ENCODE assay signal across 15 cellular contexts in genomic region chr4:109614015-109614414, GRCh38. TPM values are rescaled to one million over a fixed set of nuclear protein-coding genes. Genes with fewer than 3 reads are reported as not detected.
A peak's percentile ranks its signal among the peaks of the same experiment; 100 is the strongest.
DNase-seq lines count a peak whose midpoint lies in the region; ATAC-seq, FAIRE-seq and TF ChIP-seq lines count a peak whose summit lies in the region.
"Had no signal": no experiment of that assay in that cellular context is flagged by ENCODE, and none has a peak within 500 bp of the region (broad histone marks: within the 10 kb centered on the region; RNA-seq: fewer than 3 reads in every experiment).

No MANE protein-coding gene starts in this region.

- no peaks in the 10 kb centered on the region for H3K27me3 ChIP-seq in BLaER1
- H3K27me3 ChIP-seq in DOHH2 (ENCODE audit: control insufficient read depth, low read length) = no peaks in the 10 kb centered on the region
- H3K27me3 ChIP-seq in HepG2 (ENCODE audit: control insufficient read depth in 1 of 2, insufficient read depth in 2 of 2, low read length in 2 of 2) = no peaks in the 10 kb centered on the region
- H3K27me3 ChIP-seq in small intestine (ENCODE audit: control insufficient read depth in 2 of 2, insufficient read depth in 2 of 2, low read length in 2 of 2) = no peaks in the 10 kb centered on the region
- H3K27me3 ChIP-seq: BE2C had no signal

- BruUV-seq in HepG2 (replicated peaks; lab: Mats Ljungman, UMichigan) = no TSS peak

- H3K9me2 ChIP-seq in DOHH2 (replicated peaks; ENCODE audit: control insufficient read depth, low read length) = no peaks in the 10 kb centered on the region

- peak; percentile 8 for FAIRE-seq in HepG2 (lab: Jason Lieb, UNC)
- no peak for FAIRE-seq in small intestine (lab: Jason Lieb, UNC)
- FAIRE-seq in GM12891 (lab: Jason Lieb, UNC) = no peak
- FAIRE-seq: GM12878, H54, K562 had no signal

- no peak overlapping the region for H3K4me3 ChIP-seq in BLaER1
- H3K4me3 ChIP-seq in DOHH2 (ENCODE audit: low read length) = no peak overlapping the region
- no peak overlapping the region for H3K4me3 ChIP-seq in HepG2 (replicated peaks in 1 of 3; ENCODE audit: insufficient read depth in 1 of 3, low read depth in 2 of 3, low read length in 3 of 3)
- H3K4me3 ChIP-seq in small intestine (ENCODE audit: low read depth in 1 of 2, low read length in 2 of 2) = no peak overlapping the region
- H3K4me3 ChIP-seq: GM12878, GM23248, K562 had no signal

- H3K4me1 ChIP-seq in BLaER1 (peaks cover 17% of the 10 kb centered on the region), DOHH2 (ENCODE audit: control insufficient read depth, low read length) (peaks cover 56% of the 10 kb centered on the region), HepG2 (ENCODE audit: insufficient read depth, low read length) (peaks cover 35% of the 10 kb centered on the region), small intestine (ENCODE audit: control insufficient read depth in 2 of 2, insufficient read depth in 1 of 2, low read depth in 1 of 2, low read length in 1 of 2) (peaks cover 0 to 3% of the 10 kb centered on the region in 2 donors)
- H3K4me1 ChIP-seq: BE2C had no signal

- no peak for TF ChIP-seq CTCF in DOHH2 (IDR thresholded peaks at IDR 0.05; ENCODE audit: low read depth, low read length, poor library complexity, severe bottlenecking)
- no peak for TF ChIP-seq CTCF in HepG2 (CRISPR knock-in tag; IDR thresholded peaks at IDR 0.05)
- TF ChIP-seq CTCF in endothelial cell (IDR thresholded peaks at IDR 0.05; ENCODE audit: unreplicated experiment) = no peak

- CTCF ChIA-PET in HepG2 (lab: Yijun Ruan, JAX; ENCODE audit: low intra/inter-chr PET ratio, low total read pairs) = no interaction called here

- H3F3A ChIP-seq in DOHH2 (ENCODE audit: control insufficient read depth, insufficient read depth) = no peaks in the 10 kb centered on the region; the same call in 1 of the 2 replicates

- H3K4me1 Mint-ChIP-seq in endothelial cell (ENCODE audit: unreplicated experiment) = no peaks in the 10 kb centered on the region

- H3K4me2 ChIP-seq in BLaER1 (peak overlapping the region; percentile 61), DOHH2 (ENCODE audit: low read length) (peak overlapping the region; percentile 27; the same call in 1 of the 2 replicates), HepG2 (ENCODE audit: low read depth, low read length) (peak overlapping the region; percentile 20)

- ATAC-seq in HepG2 = peak; percentile 64
- ATAC-seq: GM12878, K562 had no signal

- intact Hi-C loops in HepG2 (cut with micrococcal nuclease; ENCODE audit: unreplicated experiment) (no loop called here), posterior cingulate gyrus (cut with DNase I) (no loop called here)

- no peak overlapping the region for H2AFZ ChIP-seq in HepG2 (ENCODE audit: low read length)
- H2AFZ ChIP-seq: GM23248 had no signal

- H3K27me3 Mint-ChIP-seq in endothelial cell (ENCODE audit: unreplicated experiment) = peaks cover 2% of the 10 kb centered on the region

- in situ Hi-C loops in HepG2 (cut with HindIII; ENCODE audit: extremely low pct_ligation_motif_present, low pct_unique_long_range_greater_than_20kb) = no loop called here

- H3K27ac ChIP-seq in BLaER1 = no peak overlapping the region
- H3K27ac ChIP-seq in DOHH2 (ENCODE audit: low read depth, low read length) = no peak overlapping the region
- no peak overlapping the region for H3K27ac ChIP-seq in HepG2 (ENCODE audit: extremely low read length, insufficient read depth, low read length)
- no peak overlapping the region for H3K27ac ChIP-seq in small intestine (ENCODE audit: low read depth in 1 of 2, low read length in 1 of 2)
- H3K27ac ChIP-seq: GM23248, HL-60 had no signal

- TF ChIP-seq RAD21 in HepG2 (CRISPR knock-in tag; IDR thresholded peaks at IDR 0.05) = no peak

- H3K36me3 Mint-ChIP-seq in endothelial cell (ENCODE audit: low read depth, unreplicated experiment) = peaks cover 4% of the 10 kb centered on the region

- H4K20me1 ChIP-seq in BLaER1 (no peaks in the 10 kb centered on the region), DOHH2 (ENCODE audit: control insufficient read depth, insufficient read depth, low read depth, low read length) (peaks cover 5% of the 10 kb centered on the region; the same call in 1 of the 2 replicates), HepG2 (ENCODE audit: insufficient read depth, low read length) (no peaks in the 10 kb centered on the region)

- no peaks in the 10 kb centered on the region for H3K9me3 Mint-ChIP-seq in endothelial cell (ENCODE audit: unreplicated experiment)

- H3K27ac Mint-ChIP-seq in endothelial cell (ENCODE audit: unreplicated experiment) = no peak overlapping the region

- no peak overlapping the region for H3K4me3 Mint-ChIP-seq in endothelial cell (ENCODE audit: unreplicated experiment)

- H3K79me2 ChIP-seq in DOHH2 (ENCODE audit: control insufficient read depth, low read length) = peaks cover 89% of the 10 kb centered on the region
- no peaks in the 10 kb centered on the region for H3K79me2 ChIP-seq in HepG2 (ENCODE audit: insufficient read depth, low read length)

- DNase-seq in HepG2 (ENCODE audit: low spot score) (peak; percentile 20), small intestine (peak; percentile 44), GM12891 (ENCODE audit: insufficient read length, low spot score) (no peak), endothelial cell (ENCODE audit: low spot score) (no peak), posterior cingulate gyrus (no peak)
- DNase-seq: ACHN, BE2C, DMS53, GM23248 had no signal

- TF ChIP-seq EP300 in HepG2 (IDR thresholded peaks at IDR 0.05; ENCODE audit: low read depth in 2 of 2, low read length in 2 of 2) = peak in 1 of 2 experiments; percentile 21; a peak in 1 of 4 replicates
- no peak for TF ChIP-seq EP300 in HepG2 (CRISPR knock-in tag; IDR thresholded peaks at IDR 0.05; ENCODE audit: borderline replicate concordance)

- H3K36me3 ChIP-seq in BLaER1 (peaks cover 12% of the 10 kb centered on the region; the same call in 1 of the 2 replicates), DOHH2 (ENCODE audit: control insufficient read depth, low read length) (peaks cover 15% of the 10 kb centered on the region), HepG2 (replicated peaks in 1 of 2; ENCODE audit: control insufficient read depth in 1 of 2, insufficient read depth in 2 of 2, low read length in 2 of 2) (no peaks in the 10 kb centered on the region), small intestine (ENCODE audit: control insufficient read depth in 2 of 2, insufficient read depth in 2 of 2, low read length in 2 of 2) (no peaks in the 10 kb centered on the region)
- H3K36me3 ChIP-seq: BE2C had no signal

- POLR2A ChIA-PET in HepG2 (lab: Yijun Ruan, JAX) = no interaction called here

- H3K9me3 ChIP-seq in BLaER1 = peaks cover 31% of the 10 kb centered on the region
- H3K9me3 ChIP-seq in DOHH2 (ENCODE audit: control insufficient read depth, insufficient read depth, low read length) = peaks cover 11% of the 10 kb centered on the region
- no peaks in the 10 kb centered on the region for H3K9me3 ChIP-seq in HepG2 (ENCODE audit: low read length)
- H3K9me3 ChIP-seq in small intestine (ENCODE audit: control insufficient read depth, low read depth) = no peaks in the 10 kb centered on the region
- H3K9me3 ChIP-seq: BE2C had no signal

- H3K9ac ChIP-seq in BLaER1 = no peak overlapping the region
- H3K9ac ChIP-seq in HepG2 (ENCODE audit: insufficient read depth, low read depth, low read length) = no peak overlapping the region
- H3K9ac ChIP-seq: GM23248 had no signal

- WGBS in HepG2 (ENCODE audit: low lambda C conversion rate) = 7% methylated on average over 1 of the region's 1 CpG
- 39 to 68% (median 43%) methylated on average over 1 of the region's 1 CpG for WGBS in small intestine, 3 donors

- TF ChIP-seq POLR2A in HepG2 (IDR thresholded peaks at IDR 0.05; ENCODE audit: insufficient read depth in 1 of 2, low read depth in 2 of 2, low read length in 2 of 2) = no peak
- TF ChIP-seq POLR2A in GM12891 (IDR thresholded peaks at IDR 0.05; ENCODE audit: low read depth, low read length) = no peak

TF ChIP-seq in HepG2, 621 proteins besides CTCF, POLR2A, EP300 and RAD21 (continues in another document):
- no peak for TF ChIP-seq ELF3 (CRISPR knock-in tag; IDR thresholded peaks at IDR 0.05)
- no peak for TF ChIP-seq ZFY (CRISPR knock-in tag; IDR thresholded peaks at IDR 0.05)
- TF ChIP-seq NCOR1 (IDR thresholded peaks at IDR 0.05; ENCODE audit: borderline replicate concordance, low read length) = peak; percentile 74; the same call in 1 of the 2 replicates

TF ChIP-seq in GM12891, 5 proteins besides CTCF, POLR2A, EP300 and RAD21:
- TF ChIP-seq SPI1 (IDR thresholded peaks at IDR 0.05; ENCODE audit: low read depth, low read length) (no peak), POU2F2 (IDR thresholded peaks at IDR 0.05; ENCODE audit: low read depth, low read length) (no peak), POLR2AphosphoS5 (IDR thresholded peaks at IDR 0.05; ENCODE audit: low read depth, low read length) (no peak), TAF1 (IDR thresholded peaks at IDR 0.05; ENCODE audit: low read depth, low read length) (no peak)

RNA-seq across cellular contexts. Expression of gene MCUB, which starts 54.0 kb away (rescaled TPM):
- 0.95 and 1.4 TPM in 2 replicates for total RNA-seq in HepG2 (2016; rRNA removed; fragmentation: Illumina TruSeq; extraction: Trizol)
- total RNA-seq in HepG2 (2016; cell fraction: cytosol; rRNA removed; fragmentation: Illumina TruSeq; extraction: Trizol; ENCODE audit: low read depth) = 0.91 and 1.7 TPM in 2 replicates
- total RNA-seq in HepG2 (2016; cell fraction: insoluble cytoplasmic fraction; rRNA removed; fragmentation: Illumina TruSeq; extraction: Trizol) = 0.58 and 0.73 TPM in 2 replicates
- total RNA-seq in HepG2 (2016; cell fraction: membrane; rRNA removed; fragmentation: Illumina TruSeq; extraction: Trizol) = 1.9 and 2.2 TPM in 2 replicates
- 1.3 and 2.3 TPM in 2 replicates for total RNA-seq in HepG2 (2016; cell fraction: nucleus; rRNA removed; fragmentation: Illumina TruSeq; extraction: Trizol)
- polyA plus RNA-seq in HepG2 (2011; rRNA removed) = 1.7 and 2.2 TPM in 2 replicates
- 1.6 and 2.5 TPM in 2 replicates for polyA plus RNA-seq in HepG2 (2011; cell fraction: cytosol; rRNA removed)
- 2.4 and 2.7 TPM in 2 replicates for polyA plus RNA-seq in HepG2 (2011; cell fraction: nucleus; rRNA removed)
- polyA plus RNA-seq in HepG2 (2012) = 0.73 and 0.87 TPM in 2 replicates
- polyA plus RNA-seq in HepG2 (2016; cell fraction: cytosol; fragmentation: Illumina TruSeq; extraction: Trizol; ENCODE audit: low read depth) = 2.0 and 2.2 TPM in 2 replicates
- polyA plus RNA-seq in HepG2 (2016; cell fraction: insoluble cytoplasmic fraction; fragmentation: Illumina TruSeq; extraction: Trizol; ENCODE audit: low read depth) = 0.76 and 1.8 TPM in 2 replicates
- polyA plus RNA-seq in HepG2 (2016; cell fraction: membrane; fragmentation: Illumina TruSeq; extraction: Trizol; ENCODE audit: low read depth) = 1.1 and 1.5 TPM in 2 replicates
- polyA plus RNA-seq in HepG2 (2016; cell fraction: nucleus; fragmentation: Illumina TruSeq; extraction: Trizol; ENCODE audit: insufficient read depth, low read depth) = 1.5 and 1.9 TPM in 2 replicates
- polyA minus RNA-seq in HepG2 (2011; rRNA and poly(A)+ RNA removed; ENCODE audit: low replicate concordance) = 2.3 and 5.6 TPM in 2 replicates
- polyA minus RNA-seq in HepG2 (2011; cell fraction: cytosol; rRNA and poly(A)+ RNA removed) = 1.2 and 2.8 TPM in 2 replicates
- polyA minus RNA-seq in HepG2 (2011; cell fraction: nucleus; rRNA and poly(A)+ RNA removed) = 1.5 and 2.4 TPM in 2 replicates
- polyA plus RNA-seq in small intestine = 10 to 100 TPM in 1 of 3 donors, 1 to 10 TPM in 2; 2.2 to 12.8 (median 3.5) TPM
- polyA plus RNA-seq in GM12891 (2012; ENCODE audit: low read depth, missing spikeins) = 15.1 TPM
- total RNA-seq in endothelial cell (ENCODE audit: unreplicated experiment) = 44.9 TPM

Comparison
In these comparisons a context has a peak if more than half of its experiments do, and no peak if none do; other contexts are left out.
1. DNase-seq: peak in HepG2 (single experiment) and small intestine (single experiment); none in GM12891 (single experiment), endothelial cell (single experiment) and posterior cingulate gyrus (0 of 10).
2. RNA of gene MCUB, which starts 54.0 kb away (total RNA-seq): 44.9 TPM in endothelial cell (single experiment); 0.58 to 2.3 TPM in HepG2; every median in the first group is over 10 times any median in the second.
3. Peak in every context shown above with its lines, with median percentiles within 50 percentile points of each other: H3K4me2 ChIP-seq.